19 cellular contexts compared by ENCODE assay signal in genomic region chr1:192993426-192994085, GRCh38.
DNase-seq lines count a peak whose midpoint lies in the region; ATAC-seq and TF ChIP-seq lines count a peak whose summit lies in the region.
"Had no signal": no experiment of that assay in that cellular context is flagged by ENCODE, and none has a peak within 500 bp of the region (broad histone marks: within the 10 kb centered on the region; RNA-seq: fewer than 3 reads in every experiment).

No MANE protein-coding gene starts in this region.

- 0 out of 2 replicates have a peak overlapping the region, but pooled peaks have one; percentile 9 for H3K14ac ChIP-seq in IMR-90 (replicated peaks; ENCODE audit: low read depth, low read length)

- no peaks in the 10 kb centered on the region for H3K9me1 ChIP-seq in IMR-90 (ENCODE audit: insufficient read depth, low read length)

- H2AFZ ChIP-seq in IMR-90 (replicated peaks; ENCODE audit: low read length, poor library complexity), result no peak overlapping the region

- no peak overlapping the region for H3K56ac ChIP-seq in IMR-90 (ENCODE audit: extremely low read depth, insufficient read depth, low read length)

- no peak overlapping the region for H3K9ac ChIP-seq in IMR-90 (ENCODE audit: low read depth, low read length)
- H3K9ac ChIP-seq: BLaER1 treated with 17β-estradiol and CSF1 and Interleukin-3, amounts not matched to agents 10 nM and 100 nM had no signal

- H3K79me1 ChIP-seq in IMR-90 (ENCODE audit: low read depth in 1 of 2, low read length in 2 of 2), result no peaks in the 10 kb centered on the region

- H3K4me3 ChIP-seq in IMR-90 (ENCODE audit: insufficient read depth, low read depth, low read length) (no peak overlapping the region), testis (no peak overlapping the region), lower leg skin (ENCODE audit: low read depth, poor library complexity, severe bottlenecking) (no peak overlapping the region)
- H3K4me3 ChIP-seq: BLaER1 treated with 17β-estradiol and CSF1 and Interleukin-3, amounts not matched to agents 10 nM and 100 nM; coronary artery; right atrium auricular region had no signal

- 0 out of 2 replicates have a peak overlapping the region, but pooled peaks have one; percentile 7 for H3K23ac ChIP-seq in IMR-90 (ENCODE audit: low read depth, low read length)

- in situ Hi-C loops in IMR-90 (cut with MboI; ENCODE audit: low sequenced_read_pairs), result no loop called here

- H4K91ac ChIP-seq in IMR-90 (ENCODE audit: insufficient read depth, low read depth, low read length), result no peak overlapping the region

- CTCF ChIA-PET in IMR-90 (lab: Yijun Ruan, JAX), result no interaction called here

- H2BK120ac ChIP-seq in IMR-90 (ENCODE audit: low read depth, low read length), result peak overlapping the region; percentile 32; the same call in 1 of the 2 replicates

- dilution Hi-C loops in IMR-90 (cut with HindIII; ENCODE audit: low sequenced_read_pairs, unreplicated experiment), result no loop called here

- no peak overlapping the region; the same call in 1 of the 2 replicates for H2BK20ac ChIP-seq in IMR-90 (ENCODE audit: low read depth, low read length)

- H2BK5ac ChIP-seq in IMR-90 (ENCODE audit: low read depth, low read length, poor library complexity, severe bottlenecking), result no peak overlapping the region

- intact Hi-C loops in IMR-90 (cut with micrococcal nuclease) (no loop called here), testis (cut with DNase I; ENCODE audit: low total_unique reads) (no loop called here), lower leg skin (cut with DNase I; ENCODE audit: low total_unique reads) (no loop called here)

- no peak for TF ChIP-seq RAD21 in IMR-90 (IDR thresholded peaks at IDR 0.05; ENCODE audit: low read length)

- H3K18ac ChIP-seq in IMR-90 (ENCODE audit: low read depth, low read length), result no peak overlapping the region; the same call in 1 of the 2 replicates

- H2BK15ac ChIP-seq in IMR-90 (ENCODE audit: low read depth, low read length), result no peak overlapping the region

- BruUV-seq in IMR-90 (replicated peaks; lab: Mats Ljungman, UMichigan), result no TSS peak

- H3K27ac ChIP-seq in IMR-90 (ENCODE audit: insufficient read depth, low read length) (no peak overlapping the region), foreskin keratinocyte (no peak overlapping the region), testis (no peak overlapping the region)
- H3K27ac ChIP-seq: BLaER1 treated with 17β-estradiol and CSF1 and Interleukin-3, amounts not matched to agents 10 nM and 100 nM; coronary artery; neutrophil; right atrium auricular region had no signal

- no peak for TF ChIP-seq POLR2A in IMR-90 (IDR thresholded peaks at IDR 0.05; ENCODE audit: low read depth, low read length)
- no peak for TF ChIP-seq POLR2A in testis (IDR thresholded peaks at IDR 0.05)
- no peak for TF ChIP-seq POLR2A in lower leg skin (IDR thresholded peaks at IDR 0.05)

- H3K4me2 ChIP-seq in IMR-90 (ENCODE audit: low read depth, low read length), result no peak overlapping the region
- H3K4me2 ChIP-seq: BLaER1 treated with 17β-estradiol and CSF1 and Interleukin-3, amounts not matched to agents 10 nM and 100 nM had no signal

- no peak overlapping the region for H2AK9ac ChIP-seq in IMR-90 (replicated peaks; ENCODE audit: low read depth, low read length, poor library complexity)

- H3K36me3 ChIP-seq in IMR-90 (ENCODE audit: control insufficient read depth, insufficient read depth, low read length), result peaks cover 4% of the 10 kb centered on the region; the same call in 1 of the 2 replicates
- H3K36me3 ChIP-seq in testis (ENCODE audit: low read depth, missing control alignments), result no peaks in the 10 kb centered on the region
- H3K36me3 ChIP-seq: neutrophil, right atrium auricular region had no signal

- peak overlapping the region; percentile 22; the same call in 1 of the 2 replicates for H3K4ac ChIP-seq in IMR-90 (ENCODE audit: low read depth, low read length)

- WGBS in IMR-90 (ENCODE audit: extremely low coverage in 2 of 2, insufficient read length in 1 of 2), 2 experiments, result 75% methylated on average over 4 of the region's 10 CpGs; no CpG with 5 or more reads in 1 of the 2 experiments
- WGBS in testis, 2 donors, result 93 to 94% methylated on average over 10 of the region's 10 CpGs
- WGBS in lower leg skin, 2 donors, result 90% methylated on average over 10 of the region's 10 CpGs

- POLR2A ChIA-PET in IMR-90 (lab: Charles Lee; ENCODE audit: unreplicated experiment), result no interaction called here

- H3K9me3 ChIP-seq in IMR-90 (ENCODE audit: control insufficient read depth, insufficient read depth, low read length), result peaks cover 6% of the 10 kb centered on the region
- H3K9me3 ChIP-seq in testis, result no peaks in the 10 kb centered on the region
- H3K9me3 ChIP-seq: neutrophil, right atrium auricular region had no signal

- DNase-seq in IMR-90, result peak; percentile 63
- DNase-seq in foreskin keratinocyte, result peak in 1 of 2 donors; percentile 14
- DNase-seq in testis, result no peak
- no peak for DNase-seq in lower leg skin (ENCODE audit: low spot score in 2 of 2)
- DNase-seq: activated effector memory CD4-positive, alpha-beta T cell treated with Interleukin-2 at 50 U/mL for 16 hours; anterior cingulate cortex; MM.1S; NCI-H2029 treated with DMSO at 0.1 percent for 48 hours; NCI-H524; stimulated activated CD4-positive, alpha-beta T cell treated with anti-CD3 and anti-CD28 coated beads, Interleukin-2, amount 100 ng/mL, for 24 hours; T-helper 9 cell had no signal

- H4K20me1 ChIP-seq in IMR-90 (ENCODE audit: insufficient read depth, low read length), result no peaks in the 10 kb centered on the region
- H4K20me1 ChIP-seq: BLaER1 treated with 17β-estradiol and CSF1 and Interleukin-3, amounts not matched to agents 10 nM and 100 nM had no signal

- H3K27me3 ChIP-seq in IMR-90 (ENCODE audit: control insufficient read depth, insufficient read depth, low read length) (no peaks in the 10 kb centered on the region), foreskin keratinocyte (no peaks in the 10 kb centered on the region), testis (no peaks in the 10 kb centered on the region)
- H3K27me3 ChIP-seq: BLaER1 treated with 17β-estradiol and CSF1 and Interleukin-3, amounts not matched to agents 10 nM and 100 nM; neutrophil; right atrium auricular region had no signal

- H3K4me1 ChIP-seq in IMR-90 (ENCODE audit: control insufficient read depth, insufficient read depth, low read length) (no peaks in the 10 kb centered on the region), foreskin keratinocyte (no peaks in the 10 kb centered on the region), testis (no peaks in the 10 kb centered on the region)
- H3K4me1 ChIP-seq: BLaER1 treated with 17β-estradiol and CSF1 and Interleukin-3, amounts not matched to agents 10 nM and 100 nM; right atrium auricular region had no signal

- H4K5ac ChIP-seq in IMR-90 (ENCODE audit: low read depth, low read length), result no peak overlapping the region

- H4K8ac ChIP-seq in IMR-90 (ENCODE audit: low read depth in 2 of 2, low read length in 2 of 2), result no peak overlapping the region

- no peak overlapping the region for H2AK5ac ChIP-seq in IMR-90 (ENCODE audit: low read depth, low read length)

- no peak for TF ChIP-seq CTCF in IMR-90 (conservative IDR thresholded peaks at IDR 0.05; ENCODE audit: low read depth, low read length)
- no peak for TF ChIP-seq CTCF in foreskin keratinocyte (conservative IDR thresholded peaks at IDR 0.05)
- TF ChIP-seq CTCF in testis (IDR thresholded peaks at IDR 0.05), result no peak
- TF ChIP-seq CTCF in lower leg skin (IDR thresholded peaks at IDR 0.05), result no peak

- ATAC-seq in GM18861 (IDR thresholded peaks at IDR 0.05; ENCODE audit: unreplicated experiment) (peak; percentile 44), HG02588 (IDR thresholded peaks at IDR 0.05; ENCODE audit: unreplicated experiment) (peak; percentile 77), IMR-90 (ENCODE audit: low read depth) (peak; percentile 37), foreskin keratinocyte (peak; percentile 27), HG02970 (IDR thresholded peaks at IDR 0.05; ENCODE audit: low FRiP score, unreplicated experiment) (no peak), GM19324 (IDR thresholded peaks at IDR 0.05; ENCODE audit: low FRiP score, unreplicated experiment) (no peak)

TF ChIP-seq in IMR-90, 13 proteins besides CTCF, POLR2A, EP300 and RAD21:
- TF ChIP-seq RFX5 (IDR thresholded peaks at IDR 0.05; ENCODE audit: low read depth, low read length) (no peak), USF2 (IDR thresholded peaks at IDR 0.05; ENCODE audit: low read depth, low read length) (no peak), RCOR1 (IDR thresholded peaks at IDR 0.05; ENCODE audit: insufficient replicate concordance, low read length) (no peak), FOS (IDR thresholded peaks at IDR 0.05; ENCODE audit: low read depth, low read length) (no peak), MAFK (IDR thresholded peaks at IDR 0.05; ENCODE audit: low read depth, low read length) (no peak), NFE2L2 (IDR thresholded peaks at IDR 0.05; ENCODE audit: low read depth, low read length) (no peak), SMC3 (IDR thresholded peaks at IDR 0.05; ENCODE audit: low read depth, low read length) (no peak), CHD1 (IDR thresholded peaks at IDR 0.05; ENCODE audit: low read depth, low read length) (no peak), BHLHE40 (IDR thresholded peaks at IDR 0.05; ENCODE audit: low read depth, low read length) (no peak), MXI1 (IDR thresholded peaks at IDR 0.05; ENCODE audit: borderline replicate concordance, low read depth, low read length) (no peak), CEBPB (IDR thresholded peaks at IDR 0.05; ENCODE audit: low read depth, low read length) (no peak)
- TF ChIP-seq, protein P1, sequence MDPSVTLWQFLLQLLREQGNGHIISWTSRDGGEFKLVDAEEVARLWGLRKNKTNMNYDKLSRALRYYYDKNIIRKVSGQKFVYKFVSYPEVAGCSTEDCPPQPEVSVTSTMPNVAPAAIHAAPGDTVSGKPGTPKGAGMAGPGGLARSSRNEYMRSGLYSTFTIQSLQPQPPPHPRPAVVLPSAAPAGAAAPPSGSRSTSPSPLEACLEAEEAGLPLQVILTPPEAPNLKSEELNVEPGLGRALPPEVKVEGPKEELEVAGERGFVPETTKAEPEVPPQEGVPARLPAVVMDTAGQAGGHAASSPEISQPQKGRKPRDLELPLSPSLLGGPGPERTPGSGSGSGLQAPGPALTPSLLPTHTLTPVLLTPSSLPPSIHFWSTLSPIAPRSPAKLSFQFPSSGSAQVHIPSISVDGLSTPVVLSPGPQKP (IDR thresholded peaks at IDR 0.05; ENCODE audit: borderline replicate concordance, low read depth, low read length), result no peak

Comparison
In these comparisons a context has a peak if more than half of its experiments do, and no peak if none do; other contexts are left out.
1. ATAC-seq: peak in GM18861 (single experiment), HG02588 (single experiment), IMR-90 (single experiment) and foreskin keratinocyte (single experiment); none in HG02970 (single experiment) and GM19324 (single experiment).